Comparison of ENCODE assay signal across 29 cellular contexts in genomic region chr3:161345023-161345422, GRCh38. TPM values are rescaled to one million over a fixed set of nuclear protein-coding genes. Genes with fewer than 3 reads are reported as not detected.
"Had no signal": no experiment of that assay in that cellular context is flagged by ENCODE, and none has a peak within 500 bp of the region (broad histone marks: within the 10 kb centered on the region; RNA-seq: fewer than 3 reads in every experiment).

No MANE protein-coding gene starts in this region.

- H3K9me3 Mint-ChIP-seq: dendritic cell treated with granulocyte-macrophage colony-stimulating factor and Interleukin-4, amounts not matched to agents 40 ng/mL and 50 ng/mL, for 4 days; effector memory CD8-positive, alpha-beta T cell; endodermal cell; immature natural killer cell; mesothelial cell of epicardium had no signal

- H3K36me3 Mint-ChIP-seq: mesothelial cell of epicardium, naive B cell had no signal

- DNase-seq: colonic mucosa; cortex of kidney; effector CD8-positive, alpha-beta T cell; effector memory CD8-positive, alpha-beta T cell; endodermal cell; foreskin keratinocyte; heart left ventricle; hypothalamus; immature natural killer cell; left cardiac atrium; left lung; left ventricle myocardium superior; lower lobe of right lung; mesenchymal stem cell; mucosa of descending colon; naive B cell had no signal

- H3K27ac Mint-ChIP-seq: dendritic cell treated with granulocyte-macrophage colony-stimulating factor and Interleukin-4, amounts not matched to agents 40 ng/mL and 50 ng/mL, for 4 days; effector memory CD8-positive, alpha-beta T cell; endodermal cell; immature natural killer cell; mesothelial cell of epicardium; naive B cell had no signal

- H3K4me3 Mint-ChIP-seq: dendritic cell treated with granulocyte-macrophage colony-stimulating factor and Interleukin-4, amounts not matched to agents 40 ng/mL and 50 ng/mL, for 4 days; effector memory CD8-positive, alpha-beta T cell; endodermal cell; immature natural killer cell; mesothelial cell of epicardium; naive B cell had no signal

- H3K4me1 Mint-ChIP-seq: endodermal cell, naive B cell had no signal

- ATAC-seq: effector memory CD8-positive, alpha-beta T cell; foreskin keratinocyte; gastroesophageal sphincter; heart left ventricle; left cardiac atrium; left lung; left ventricle myocardium superior; lower lobe of right lung; mucosa of descending colon had no signal

- FAIRE-seq: endothelial cell of umbilical vein, frontal cortex, keratinocyte had no signal

RNA-seq across cellular contexts. Expression of gene SPTSSB, which starts 26.3 kb away (rescaled TPM):
- total RNA-seq: dermis microvascular lymphatic vessel endothelial cell, endothelial cell of umbilical vein, epithelial cell of proximal tubule, fibroblast of villous mesenchyme, foreskin keratinocyte, kidney epithelial cell, left lung, lower lobe of right lung, lung microvascular endothelial cell, mesenteric fat pad, myocyte had no signal
